In the genomic region with DNA sequence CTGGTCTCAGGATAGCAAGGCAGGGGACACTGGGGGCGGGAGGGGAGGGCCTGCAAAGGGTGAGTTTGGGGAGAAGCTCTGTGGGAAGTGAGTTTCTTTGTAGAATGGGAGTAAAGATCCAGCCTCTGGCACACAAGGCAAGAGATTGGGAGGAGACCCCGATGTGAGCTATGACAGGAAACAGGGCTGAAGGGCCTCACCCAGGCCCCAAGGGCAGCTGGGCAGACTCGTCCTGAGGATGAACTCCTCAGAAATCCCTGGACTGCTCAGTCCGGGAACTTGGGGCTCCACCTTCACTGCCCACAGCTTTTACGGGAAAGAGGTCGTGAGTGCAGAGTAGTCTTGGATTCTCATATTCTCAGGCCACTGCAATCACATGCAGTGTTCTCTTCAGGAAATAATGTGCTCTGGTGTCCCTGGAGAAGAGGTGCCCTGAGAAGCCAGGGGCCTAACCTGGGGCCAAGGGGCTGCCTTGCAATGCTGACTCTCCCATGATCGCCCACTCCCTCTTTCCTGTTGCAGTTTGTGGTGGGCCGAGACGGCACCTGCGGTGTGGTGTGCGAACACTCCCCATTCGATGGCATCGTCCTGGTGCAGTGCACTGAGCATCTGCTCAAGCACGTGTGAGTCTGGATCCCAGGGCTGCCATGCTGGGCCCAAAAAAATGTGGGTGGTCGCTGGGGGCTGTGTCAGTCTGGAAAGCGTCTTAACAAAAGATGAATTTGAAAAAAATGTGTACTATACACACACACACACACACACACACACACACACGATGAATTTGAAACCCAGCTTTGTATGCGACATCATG, we compare ENCODE assay signal across 22 cellular contexts. TPM values are rescaled to one million over a fixed set of nuclear protein-coding genes. Genes with fewer than 3 reads are reported as not detected.
A peak's percentile ranks its signal among the peaks of the same experiment; 100 is the strongest.
DNase-seq lines count a peak whose midpoint lies in the region; ATAC-seq, FAIRE-seq and TF ChIP-seq lines count a peak whose summit lies in the region.
"Had no signal": no experiment of that assay in that cellular context is flagged by ENCODE, and none has a peak within 500 bp of the region (broad histone marks: within the 10 kb centered on the region; RNA-seq: fewer than 3 reads in every experiment).

No MANE protein-coding gene starts in this region.

- H3K27me3 ChIP-seq in spleen (replicated peaks in 1 of 7): peaks cover 0 to 62% (median 9%) of the 10 kb centered on the region in 7 donors
- H3K27me3 ChIP-seq: Peyer's patch had no signal

- no peak for FAIRE-seq in HTR-8/SVneo (lab: Jason Lieb, UNC)
- FAIRE-seq: GM12892, HepG2 had no signal

- H3K36me3 Mint-ChIP-seq in activated CD8-positive, alpha-beta memory T cell treated with anti-CD3 and anti-CD28 coated beads, Interleukin-2, amount 10 ng/mL, durations not matched to agents 7 days and 5 days: no peaks in the 10 kb centered on the region
- no peaks in the 10 kb centered on the region for H3K36me3 Mint-ChIP-seq in activated CD4-positive, alpha-beta memory T cell treated with anti-CD3 and anti-CD28 coated beads, Interleukin-2, amount 10 ng/mL, durations not matched to agents 7 days and 5 days (ENCODE audit: low read depth)

- no peak for TF ChIP-seq CTCF in spleen (IDR thresholded peaks at IDR 0.05 in 8 of 11, conservative IDR thresholded peaks at IDR 0.05 in 3 of 11)

- H3K27me3 Mint-ChIP-seq in activated CD8-positive, alpha-beta memory T cell treated with anti-CD3 and anti-CD28 coated beads, Interleukin-2, amount 10 ng/mL, durations not matched to agents 7 days and 5 days: peaks cover 22% of the 10 kb centered on the region
- peaks cover 2% of the 10 kb centered on the region for H3K27me3 Mint-ChIP-seq in activated CD4-positive, alpha-beta memory T cell treated with anti-CD3 and anti-CD28 coated beads, Interleukin-2, amount 10 ng/mL, durations not matched to agents 7 days and 5 days

- H3K36me3 ChIP-seq in KOPT-K1 (ENCODE audit: insufficient read depth, low read length) (no peaks in the 10 kb centered on the region), spleen (no peaks in the 10 kb centered on the region)
- H3K36me3 ChIP-seq: MG63, Peyer's patch had no signal

- CTCF ChIA-PET in activated CD8-positive, alpha-beta memory T cell treated with anti-CD3 and anti-CD28 coated beads, Interleukin-2, amount 10 ng/mL, durations not matched to agents 7 days and 5 days (lab: Charles Lee): no interaction called here
- CTCF ChIA-PET in activated CD4-positive, alpha-beta memory T cell treated with anti-CD3 and anti-CD28 coated beads, Interleukin-2, amount 10 ng/mL, durations not matched to agents 7 days and 5 days (lab: Charles Lee): no interaction called here

- no peak overlapping the region for H3K4me3 ChIP-seq in spleen
- H3K4me3 ChIP-seq: GM23338, MG63, Peyer's patch had no signal

- H3K27ac ChIP-seq in KOPT-K1 (ENCODE audit: low read depth, low read length, poor library complexity, severe bottlenecking) (peak overlapping the region; percentile 100), spleen (no peak overlapping the region)
- H3K27ac ChIP-seq: KMS-11, Peyer's patch had no signal

- peaks cover 0 to 8% (median 3%) of the 10 kb centered on the region in 6 donors for H3K4me1 ChIP-seq in spleen

- H3K4me1 Mint-ChIP-seq in activated CD8-positive, alpha-beta memory T cell treated with anti-CD3 and anti-CD28 coated beads, Interleukin-2, amount 10 ng/mL, durations not matched to agents 7 days and 5 days: peaks cover 26% of the 10 kb centered on the region
- peaks cover 18% of the 10 kb centered on the region for H3K4me1 Mint-ChIP-seq in activated CD4-positive, alpha-beta memory T cell treated with anti-CD3 and anti-CD28 coated beads, Interleukin-2, amount 10 ng/mL, durations not matched to agents 7 days and 5 days

- POLR2A ChIA-PET in activated CD4-positive, alpha-beta memory T cell treated with anti-CD3 and anti-CD28 coated beads, Interleukin-2, amount 10 ng/mL, durations not matched to agents 7 days and 5 days (lab: Charles Lee): no interaction called here

- intact Hi-C loops in spleen (cut with DNase I; ENCODE audit: low total_unique reads): no loop called here

- peak; percentile 34 for DNase-seq in activated CD8-positive, alpha-beta memory T cell treated with anti-CD3 and anti-CD28 coated beads, Interleukin-2, amount 10 ng/mL, durations not matched to agents 7 days and 5 days
- DNase-seq in activated CD8-positive, alpha-beta memory T cell treated with anti-CD3 and anti-CD28 coated beads, Interleukin-2, amount 50 U/mL, for 4 hours: no peak
- peak; percentile 33 for DNase-seq in ecto neural progenitor cell (ENCODE audit: low spot score)
- DNase-seq in spleen: peak; percentile 37
- no peak for DNase-seq in Ammon's horn (ENCODE audit: low spot score)
- no peak for DNase-seq in activated CD4-positive, alpha-beta memory T cell treated with anti-CD3 and anti-CD28 coated beads, Interleukin-2, amount 10 ng/mL, durations not matched to agents 7 days and 5 days
- no peak for DNase-seq in HTR-8/SVneo (ENCODE audit: insufficient read length, low spot score)
- DNase-seq: 8988T, C1 segment of cervical spinal cord, GF-D8, MG63, NCI-H1092 treated with DMSO at 0.1 percent for 48 hours, NCI-H2081 treated with DMSO at 0.1 percent for 48 hours, NCI-H510A treated with DMSO at 0.1 percent for 48 hours had no signal

- ATAC-seq in activated CD8-positive, alpha-beta memory T cell treated with anti-CD3 and anti-CD28 coated beads, Interleukin-2, amount 10 ng/mL, durations not matched to agents 7 days and 5 days: no peak
- ATAC-seq: HepG2, Right ventricle myocardium inferior had no signal

- no peak overlapping the region for H3K27ac Mint-ChIP-seq in activated CD8-positive, alpha-beta memory T cell treated with anti-CD3 and anti-CD28 coated beads, Interleukin-2, amount 10 ng/mL, durations not matched to agents 7 days and 5 days
- no peak overlapping the region for H3K27ac Mint-ChIP-seq in activated CD4-positive, alpha-beta memory T cell treated with anti-CD3 and anti-CD28 coated beads, Interleukin-2, amount 10 ng/mL, durations not matched to agents 7 days and 5 days
- H3K27ac Mint-ChIP-seq: GM23338 had no signal

- no peak overlapping the region for H3K4me3 Mint-ChIP-seq in activated CD8-positive, alpha-beta memory T cell treated with anti-CD3 and anti-CD28 coated beads, Interleukin-2, amount 10 ng/mL, durations not matched to agents 7 days and 5 days
- H3K4me3 Mint-ChIP-seq in activated CD4-positive, alpha-beta memory T cell treated with anti-CD3 and anti-CD28 coated beads, Interleukin-2, amount 10 ng/mL, durations not matched to agents 7 days and 5 days: no peak overlapping the region
- H3K4me3 Mint-ChIP-seq: GM23338 had no signal

- no peak for TF ChIP-seq POLR2A in spleen (IDR thresholded peaks at IDR 0.05)

- WGBS in spleen, 5 donors: 69 to 73% (median 71%) methylated on average over 18 of the region's 18 CpGs

- H3K9me3 ChIP-seq in KOPT-K1 (ENCODE audit: insufficient read depth, low read length, poor library complexity, severe bottlenecking): no peaks in the 10 kb centered on the region
- H3K9me3 ChIP-seq in spleen: no peaks in the 10 kb centered on the region
- H3K9me3 ChIP-seq: MG63, Peyer's patch had no signal

- no peaks in the 10 kb centered on the region for H3K9me3 Mint-ChIP-seq in activated CD8-positive, alpha-beta memory T cell treated with anti-CD3 and anti-CD28 coated beads, Interleukin-2, amount 10 ng/mL, durations not matched to agents 7 days and 5 days (ENCODE audit: low read depth)
- no peaks in the 10 kb centered on the region for H3K9me3 Mint-ChIP-seq in activated CD4-positive, alpha-beta memory T cell treated with anti-CD3 and anti-CD28 coated beads, Interleukin-2, amount 10 ng/mL, durations not matched to agents 7 days and 5 days
- H3K9me3 Mint-ChIP-seq: GM23338 had no signal

RNA-seq across cellular contexts. Expression of a gene that starts 31.3 kb away (rescaled TPM):
- total RNA-seq in activated CD8-positive, alpha-beta memory T cell treated with anti-CD3 and anti-CD28 coated beads, Interleukin-2, amount 10 ng/mL, durations not matched to agents 7 days and 5 days: not detected
- not detected for total RNA-seq in spleen
- not detected for polyA plus RNA-seq in spleen
- not detected for total RNA-seq in activated CD4-positive, alpha-beta memory T cell treated with anti-CD3 and anti-CD28 coated beads, Interleukin-2, amount 10 ng/mL, durations not matched to agents 7 days and 5 days
- total RNA-seq: Daoy, GM23338, HepG2, Peyer's patch, Right ventricle myocardium inferior had no signal
- polyA plus RNA-seq: GM23338, HepG2 had no signal

RNA-seq across cellular contexts. Expression of a gene that starts 34.4 kb away (rescaled TPM):
- total RNA-seq in activated CD8-positive, alpha-beta memory T cell treated with anti-CD3 and anti-CD28 coated beads, Interleukin-2, amount 10 ng/mL, durations not matched to agents 7 days and 5 days: not detected
- total RNA-seq in spleen: not detected
- not detected for polyA plus RNA-seq in spleen
- total RNA-seq in activated CD4-positive, alpha-beta memory T cell treated with anti-CD3 and anti-CD28 coated beads, Interleukin-2, amount 10 ng/mL, durations not matched to agents 7 days and 5 days: not detected
- total RNA-seq: Daoy, GM23338, HepG2, Right ventricle myocardium inferior had no signal
- polyA plus RNA-seq: GM23338, HepG2 had no signal

RNA-seq across cellular contexts. Expression of a gene that starts 38.1 kb away (rescaled TPM):
- total RNA-seq in activated CD8-positive, alpha-beta memory T cell treated with anti-CD3 and anti-CD28 coated beads, Interleukin-2, amount 10 ng/mL, durations not matched to agents 7 days and 5 days: not detected
- not detected for total RNA-seq in spleen
- not detected for polyA plus RNA-seq in spleen
- total RNA-seq in activated CD4-positive, alpha-beta memory T cell treated with anti-CD3 and anti-CD28 coated beads, Interleukin-2, amount 10 ng/mL, durations not matched to agents 7 days and 5 days: not detected
- total RNA-seq: Daoy, GM23338, HepG2, Right ventricle myocardium inferior had no signal
- polyA plus RNA-seq: HepG2 had no signal

Comparison
In these comparisons a context has a peak if more than half of its experiments do, and no peak if none do; other contexts are left out.
1. DNase-seq: peak in activated CD8-positive, alpha-beta memory T cell treated with anti-CD3 and anti-CD28 coated beads, Interleukin-2, amount 10 ng/mL, durations not matched to agents 7 days and 5 days (single experiment), ecto neural progenitor cell (single experiment) and spleen (single experiment); none in activated CD8-positive, alpha-beta memory T cell treated with anti-CD3 and anti-CD28 coated beads, Interleukin-2, amount 50 U/mL, for 4 hours (single experiment), Ammon's horn (single experiment), activated CD4-positive, alpha-beta memory T cell treated with anti-CD3 and anti-CD28 coated beads, Interleukin-2, amount 10 ng/mL, durations not matched to agents 7 days and 5 days (single experiment) and HTR-8/SVneo (single experiment).